Comparison of ENCODE assay signal across 8 cellular contexts in the genomic region with DNA sequence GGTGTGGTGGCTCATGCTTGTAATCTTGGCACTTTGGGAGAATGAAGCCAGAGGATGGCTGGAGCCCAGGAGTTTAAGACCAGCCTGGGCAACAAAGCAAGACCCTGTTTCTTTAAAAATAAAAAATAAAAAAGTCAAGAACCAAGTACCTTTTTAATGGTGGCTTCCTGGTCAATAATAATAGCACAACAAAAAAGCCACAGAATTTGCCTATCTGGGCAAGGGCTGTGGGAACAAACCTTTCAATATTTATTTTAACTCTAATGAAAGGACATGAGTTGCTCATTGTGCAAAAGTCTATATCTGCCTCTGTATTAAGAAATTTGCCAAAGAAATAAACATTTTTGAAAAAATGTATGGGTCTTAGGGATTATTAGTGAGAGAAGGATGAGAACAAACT. TPM values are rescaled to one million over a fixed set of nuclear protein-coding genes. Genes with fewer than 3 reads are reported as not detected.
A peak's percentile ranks its signal among the peaks of the same experiment; 100 is the strongest.
DNase-seq lines count a peak whose midpoint lies in the region; ATAC-seq, FAIRE-seq and TF ChIP-seq lines count a peak whose summit lies in the region.
"Had no signal": no experiment of that assay in that cellular context is flagged by ENCODE, and none has a peak within 500 bp of the region (broad histone marks: within the 10 kb centered on the region; RNA-seq: fewer than 3 reads in every experiment).

No MANE protein-coding gene starts in this region.

- H3K79me2 ChIP-seq in H9 (ENCODE audit: insufficient read depth, low read length) (peaks cover 22% of the 10 kb centered on the region; the same call in 1 of the 2 replicates), endothelial cell of umbilical vein (ENCODE audit: control insufficient read depth, insufficient read depth, low read length) (peaks cover 65% of the 10 kb centered on the region)

- H2BK120ac ChIP-seq in H9 (ENCODE audit: low read depth, low read length, poor library complexity, severe bottlenecking) = no peak overlapping the region

- peaks cover 8% of the 10 kb centered on the region for H3K4me1 ChIP-seq in H9 (ENCODE audit: insufficient read depth, low read length)
- H3K4me1 ChIP-seq in RWPE2 (ENCODE audit: insufficient read depth, poor library complexity, severe bottlenecking) = peaks cover 20% of the 10 kb centered on the region
- peaks cover 21% of the 10 kb centered on the region for H3K4me1 ChIP-seq in endothelial cell of umbilical vein (ENCODE audit: control insufficient read depth, extremely low read depth, insufficient read depth, low read length)
- peaks cover 4 to 72% (median 65%) of the 10 kb centered on the region in 4 donors for H3K4me1 ChIP-seq in sigmoid colon

- dilution Hi-C loops in endothelial cell of umbilical vein (cut with MboI; ENCODE audit: extremely low pct_ligation_motif_present, low sequenced_read_pairs) = no loop called here

- H2AK5ac ChIP-seq in H9 (ENCODE audit: insufficient read length, low read length) = no peak overlapping the region

- no peaks in the 10 kb centered on the region for H3K9me1 ChIP-seq in endothelial cell of umbilical vein (replicated peaks; ENCODE audit: control insufficient read depth, extremely low read depth, insufficient read depth, low read length)

- H4K8ac ChIP-seq in H9 (replicated peaks; ENCODE audit: insufficient read length, low read depth, low read length) = no peak overlapping the region

- H3K9me3 ChIP-seq in H9 (ENCODE audit: control insufficient read depth, low read depth, low read length) (no peaks in the 10 kb centered on the region), RWPE2 (ENCODE audit: severe bottlenecking) (no peaks in the 10 kb centered on the region), endothelial cell of umbilical vein (replicated peaks; ENCODE audit: control insufficient read depth, insufficient read depth, low read length) (no peaks in the 10 kb centered on the region), sigmoid colon (no peaks in the 10 kb centered on the region)
- H3K9me3 ChIP-seq: neutrophil had no signal

- no TSS peak for BruUV-seq in endothelial cell of umbilical vein (replicated peaks; lab: Mats Ljungman, UMichigan)

- no peak overlapping the region for H3T11ph ChIP-seq in H9 (ENCODE audit: low read length)

- POLR2A ChIA-PET in endothelial cell of umbilical vein (lab: Charles Lee) = no interaction called here

- in situ Hi-C loops in GM13977 (cut with MboI; ENCODE audit: low pct_unique_long_range_greater_than_20kb, low sequenced_read_pairs, unreplicated experiment) = no loop called here

- peak overlapping the region; percentile 97 for H3K4me2 ChIP-seq in H9 (ENCODE audit: insufficient read depth, insufficient read length, low read length)
- peak overlapping the region; percentile 91 for H3K4me2 ChIP-seq in endothelial cell of umbilical vein (ENCODE audit: insufficient read depth, low read length)

- no peak for TF ChIP-seq EP300 in sigmoid colon (IDR thresholded peaks at IDR 0.05)

- no peaks in the 10 kb centered on the region for H3K9me3 Mint-ChIP-seq in H9

- H3K27me3 ChIP-seq in H9 (ENCODE audit: insufficient read depth, low read length) (no peaks in the 10 kb centered on the region), RWPE2 (ENCODE audit: insufficient read depth, poor library complexity, severe bottlenecking) (no peaks in the 10 kb centered on the region), endothelial cell of umbilical vein (ENCODE audit: control insufficient read depth in 2 of 2, insufficient read depth in 2 of 2, low read length in 2 of 2) (no peaks in the 10 kb centered on the region), sigmoid colon (no peaks in the 10 kb centered on the region)
- H3K27me3 ChIP-seq: neutrophil had no signal

- H3K9ac ChIP-seq in H9 (ENCODE audit: extremely low read depth, insufficient read length, low read length) (no peak overlapping the region), endothelial cell of umbilical vein (replicated peaks; ENCODE audit: extremely low read depth, insufficient read depth, low read length) (peak overlapping the region; percentile 1)

- DNase-seq in H9 (no peak), RWPE2 (ENCODE audit: low spot score) (no peak), endothelial cell of umbilical vein (ENCODE audit: low read depth, low spot score) (no peak), sigmoid colon (no peak), HTR-8/SVneo (ENCODE audit: insufficient read length, low spot score) (no peak), GM13977 (ENCODE audit: low spot score) (no peak), DMS153 treated with DMSO at 0.1 percent for 48 hours (lab: John Stamatoyannopoulos, UW; ENCODE audit: unreplicated experiment) (no peak)

- H4K5ac ChIP-seq in H9 (ENCODE audit: insufficient read length, low read depth, low read length) = no peak overlapping the region

- H2AFZ ChIP-seq in H9 (ENCODE audit: low read length) (no peak overlapping the region), endothelial cell of umbilical vein (ENCODE audit: low read depth, low read length) (no peak overlapping the region)

- FAIRE-seq in endothelial cell of umbilical vein (lab: Jason Lieb, UNC) (no peak), HTR-8/SVneo (lab: Jason Lieb, UNC) (no peak)

- H3K4ac ChIP-seq in H9 (ENCODE audit: low read depth, low read length) = no peak overlapping the region

- no peak overlapping the region for H3K27ac Mint-ChIP-seq in H9

- H3K23me2 ChIP-seq in H9 (ENCODE audit: insufficient read length, low read depth, low read length, poor library complexity, severe bottlenecking) = peaks cover 7% of the 10 kb centered on the region

- CTCF ChIA-PET in endothelial cell of umbilical vein (lab: Charles Lee) = interaction anchor here (0.9 to 3.3 kb wide), 3 partner anchors 35 to 191 kb away, joined by 6 to 16 read pairs (median 10); no protein-coding TSS in a partner anchor

- intact Hi-C loops in endothelial cell of umbilical vein (cut with micrococcal nuclease) = loop anchor here (5.0 kb wide), 1 partner anchor 75 kb away; no protein-coding TSS in a partner anchor
- intact Hi-C loops in sigmoid colon (cut with DNase I) = loop anchor here (5.0 kb wide), 1 partner anchor 40 kb away; no protein-coding TSS in a partner anchor

- H3K27ac ChIP-seq in H9 (ENCODE audit: insufficient read length, low read depth, low read length) (no peak overlapping the region), RWPE2 (ENCODE audit: poor library complexity, severe bottlenecking) (peak overlapping the region; percentile 89), endothelial cell of umbilical vein (ENCODE audit: insufficient read depth, low read depth, low read length) (no peak overlapping the region), sigmoid colon (peak overlapping the region; percentile 86 to 97 (median 92))
- H3K27ac ChIP-seq: neutrophil had no signal

- H2BK15ac ChIP-seq in H9 (ENCODE audit: low read depth, low read length) = no peak overlapping the region

- H2BK20ac ChIP-seq in H9 (ENCODE audit: low read depth, low read length, poor library complexity, severe bottlenecking) = no peak overlapping the region

- H4K20me1 ChIP-seq in H9 (ENCODE audit: control insufficient read depth, insufficient read depth, insufficient read length) (no peaks in the 10 kb centered on the region), endothelial cell of umbilical vein (replicated peaks; ENCODE audit: control insufficient read depth, extremely low read depth, insufficient read depth, low read length) (peaks cover 5% of the 10 kb centered on the region)

- no peak overlapping the region for H2BK12ac ChIP-seq in H9 (ENCODE audit: insufficient read length, low read depth, low read length)

- TF ChIP-seq POLR2A in endothelial cell of umbilical vein (IDR thresholded peaks at IDR 0.05; ENCODE audit: low read depth, low read length) (no peak), sigmoid colon (IDR thresholded peaks at IDR 0.05) (no peak)

- no peak overlapping the region for H3K56ac ChIP-seq in H9 (ENCODE audit: insufficient read length, low read depth, low read length)

- H3K4me3 Mint-ChIP-seq in H9 = peak overlapping the region in 1 of 2 experiments; percentile 92; a peak in 4 of 5 replicates

- peaks cover 0 to 2% (median 0%) of the 10 kb centered on the region in 3 experiments; a peak in 4 of 7 replicates for H3K36me3 Mint-ChIP-seq in H9 (ENCODE audit: insufficient read depth in 1 of 3, low read depth in 3 of 3)

- H3K79me1 ChIP-seq in H9 (ENCODE audit: insufficient read depth, low read depth, low read length, poor library complexity, severe bottlenecking) = peaks cover 7% of the 10 kb centered on the region

- H3K4me1 Mint-ChIP-seq in H9 = peaks cover 58 to 69% of the 10 kb centered on the region in 2 experiments

- no peak for ATAC-seq in RWPE2 (ENCODE audit: low read depth)

- H3K36me3 ChIP-seq in RWPE2 (ENCODE audit: low read depth) = peaks cover 27% of the 10 kb centered on the region
- H3K36me3 ChIP-seq in endothelial cell of umbilical vein (ENCODE audit: control insufficient read depth in 2 of 2, extremely low read depth in 1 of 2, insufficient read depth in 2 of 2, low read length in 2 of 2) = peaks cover 0 to 3% of the 10 kb centered on the region in 2 experiments
- H3K36me3 ChIP-seq in sigmoid colon = no peaks in the 10 kb centered on the region
- H3K36me3 ChIP-seq: neutrophil had no signal

- no peak overlapping the region for H3K14ac ChIP-seq in H9 (ENCODE audit: insufficient read depth, low read length)

- H3K4me3 ChIP-seq in RWPE2 (ENCODE audit: severe bottlenecking) (no peak overlapping the region), endothelial cell of umbilical vein (replicated peaks in 1 of 3; ENCODE audit: insufficient read depth in 1 of 3, low read depth in 1 of 3, low read length in 3 of 3) (peak overlapping the region in 1 of 3 experiments; percentile 93), sigmoid colon (no peak overlapping the region)

- no peak for TF ChIP-seq CTCF in H9 (conservative IDR thresholded peaks at IDR 0.05)
- TF ChIP-seq CTCF in RWPE2 (IDR thresholded peaks at IDR 0.05; ENCODE audit: poor library complexity, severe bottlenecking) = no peak
- no peak for TF ChIP-seq CTCF in endothelial cell of umbilical vein (IDR thresholded peaks at IDR 0.05; ENCODE audit: extremely low read depth in 1 of 2, insufficient read depth in 1 of 2, low read depth in 1 of 2, low read length in 2 of 2)
- no peak for TF ChIP-seq CTCF in sigmoid colon (IDR thresholded peaks at IDR 0.05)
- TF ChIP-seq CTCF in GM13977 (IDR thresholded peaks at IDR 0.05; ENCODE audit: extremely low read depth, insufficient read depth, missing control alignments) = no peak

- H3K18ac ChIP-seq in H9 (ENCODE audit: insufficient read length, low read depth, low read length) = no peak overlapping the region

- H4K91ac ChIP-seq in H9 (ENCODE audit: insufficient read length, low read depth, low read length) = no peak overlapping the region

- H2BK5ac ChIP-seq in H9 (ENCODE audit: insufficient read length, low read length) = no peak overlapping the region

- H3K27me3 Mint-ChIP-seq in H9 (ENCODE audit: low read depth) = no peaks in the 10 kb centered on the region

- H3K23ac ChIP-seq in H9 (ENCODE audit: insufficient read length, low read depth, low read length) = no peak overlapping the region

RNA-seq across cellular contexts. Expression of gene ZNF609, which starts 2.1 kb away (rescaled TPM):
- 38.8 and 45.3 TPM in 2 replicates for total RNA-seq in H9 (2021)
- total RNA-seq in endothelial cell of umbilical vein = 49.6 and 52.8 TPM in 2 replicates
- polyA plus RNA-seq in endothelial cell of umbilical vein = 15.9 and 18.2 TPM in 2 replicates
- polyA plus RNA-seq in endothelial cell of umbilical vein (2011; cell fraction: cytosol; rRNA removed) = 21.3 and 23.1 TPM in 2 replicates
- polyA plus RNA-seq in endothelial cell of umbilical vein (2011; cell fraction: nucleus; rRNA removed) = 34.8 and 35.1 TPM in 2 replicates
- polyA plus RNA-seq in endothelial cell of umbilical vein (2012) = 23.2 and 26.3 TPM in 2 replicates
- polyA minus RNA-seq in endothelial cell of umbilical vein = 134 and 139 TPM in 2 replicates
- polyA minus RNA-seq in endothelial cell of umbilical vein (2011; cell fraction: cytosol; rRNA and poly(A)+ RNA removed) = 12.7 TPM
- 38.6 and 49.6 TPM in 2 replicates for polyA minus RNA-seq in endothelial cell of umbilical vein (2011; cell fraction: nucleus; rRNA and poly(A)+ RNA removed)
- total RNA-seq in sigmoid colon = 10 to 100 TPM; 29.6 to 35.2 (median 31.0) TPM
- polyA plus RNA-seq in sigmoid colon = 10 to 100 TPM in 1 of 3 donors, 1 to 10 TPM in 2; 4.8 to 13.5 (median 5.5) TPM

Comparison
In these comparisons a context has a peak if more than half of its experiments do, and no peak if none do; other contexts are left out.
1. H3K27ac ChIP-seq: peak in RWPE2 (single experiment) and sigmoid colon (4 of 4); none in H9 (single experiment) and endothelial cell of umbilical vein (single experiment).